In genomic region chrX:11382935-11383334, GRCh38 we compare ENCODE assay signal across 27 cellular contexts.
DNase-seq lines count a peak whose midpoint lies in the region; ATAC-seq, FAIRE-seq and TF ChIP-seq lines count a peak whose summit lies in the region.
"Had no signal": no experiment of that assay in that cellular context is flagged by ENCODE, and none has a peak within 500 bp of the region (broad histone marks: within the 10 kb centered on the region; RNA-seq: fewer than 3 reads in every experiment).

No MANE protein-coding gene starts in this region.

- H3K27me3 ChIP-seq in ACC112 (ENCODE audit: insufficient read depth, low read length) (no peaks in the 10 kb centered on the region), sigmoid colon (no peaks in the 10 kb centered on the region), WERI-Rb-1 (ENCODE audit: insufficient read depth, low read depth, severe bottlenecking) (no peaks in the 10 kb centered on the region)
- H3K27me3 ChIP-seq: colonic mucosa, upper lobe of left lung had no signal

- H3K9me3 ChIP-seq in sigmoid colon: no peaks in the 10 kb centered on the region
- no peaks in the 10 kb centered on the region for H3K9me3 ChIP-seq in WERI-Rb-1 (ENCODE audit: severe bottlenecking)
- H3K9me3 ChIP-seq: colonic mucosa, upper lobe of left lung had no signal

- H2AFZ ChIP-seq in ACC112 (ENCODE audit: low read length, unreplicated experiment): no peak overlapping the region

- H3K4me3 ChIP-seq in ACC112 (ENCODE audit: low read depth, low read length) (no peak overlapping the region), sigmoid colon (no peak overlapping the region), WERI-Rb-1 (ENCODE audit: low read depth, low read length) (no peak overlapping the region)
- H3K4me3 ChIP-seq: colonic mucosa, upper lobe of left lung had no signal

- TF ChIP-seq EP300 in sigmoid colon (IDR thresholded peaks at IDR 0.05): no peak

- 65 to 71% methylated on average over 4 of the region's 4 CpGs for WGBS in sigmoid colon, 2 donors

- no peak for FAIRE-seq in GM19239 (lab: Jason Lieb, UNC)

- no peaks in the 10 kb centered on the region for H3K79me2 ChIP-seq in ACC112 (ENCODE audit: control insufficient read depth, insufficient read depth, low read length, unreplicated experiment)

- no peak for TF ChIP-seq CTCF in VCaP (conservative IDR thresholded peaks at IDR 0.05)
- TF ChIP-seq CTCF in sigmoid colon (IDR thresholded peaks at IDR 0.05): no peak
- no peak for TF ChIP-seq CTCF in WERI-Rb-1 (IDR thresholded peaks at IDR 0.05; ENCODE audit: low read depth, low read length)

- DNase-seq in kidney glomerular epithelial cell (lab: John Stamatoyannopoulos, UW) (peak; percentile 39), sigmoid colon (no peak), NCI-H146 (lab: John Stamatoyannopoulos, UW) (no peak), GM19239 (ENCODE audit: insufficient read length, low spot score) (no peak), WERI-Rb-1 (no peak)
- DNase-seq: ACHN; activated CD4-positive, alpha-beta T cell treated with anti-CD3 and anti-CD28 coated beads, Interleukin-2, amount 10 ng/mL, durations not matched to agents 7 days and 5 days; activated effector memory CD4-positive, alpha-beta T cell treated with anti-CD3 and anti-CD28 coated beads, Interleukin-2, amount 50 U/mL, for 16 hours; activated T-cell treated with anti-CD3 and anti-CD28 coated beads, Interleukin-2, amount 50 U/mL, for 1 hour; CD8-positive, alpha-beta T cell; colonic mucosa; effector memory CD4-positive, alpha-beta T cell; H9; head of caudate nucleus; islet precursor cell; natural killer cell; NCI-H1092 treated with DMSO at 0.1 percent for 48 hours; NCI-H1930; NCI-H69; nucleus accumbens; upper lobe of left lung had no signal

- no peaks in the 10 kb centered on the region; the same call in 1 of the 2 replicates for H3K36me3 ChIP-seq in ACC112 (ENCODE audit: insufficient read depth, low read length)
- no peaks in the 10 kb centered on the region for H3K36me3 ChIP-seq in sigmoid colon
- H3K36me3 ChIP-seq in WERI-Rb-1: no peaks in the 10 kb centered on the region
- H3K36me3 ChIP-seq: colonic mucosa, upper lobe of left lung had no signal

- no peak for ATAC-seq in GM19455 (IDR thresholded peaks at IDR 0.05; ENCODE audit: unreplicated experiment)
- ATAC-seq: CD8-positive, alpha-beta T cell; natural killer cell; stimulated activated effector memory CD8-positive, alpha-beta T cell treated with anti-CD3 and anti-CD28 coated beads, Interleukin-12 subunit alpha, Interleukin-12 subunit beta, amount 100 ng/mL, for 72 hours; WTC11 had no signal

- intact Hi-C loops in sigmoid colon (cut with DNase I): loop anchor here (5.0 kb wide), 1 partner anchor 149 kb away; no protein-coding TSS in a partner anchor

- no peak for TF ChIP-seq POLR2A in sigmoid colon (IDR thresholded peaks at IDR 0.05)

- peaks cover 49% of the 10 kb centered on the region for H3K4me1 ChIP-seq in ACC112 (ENCODE audit: control insufficient read depth, insufficient read depth, low read length, unreplicated experiment)
- H3K4me1 ChIP-seq in sigmoid colon: peaks cover 0 to 42% (median 19%) of the 10 kb centered on the region in 4 donors
- H3K4me1 ChIP-seq: colonic mucosa had no signal

- H3K27ac ChIP-seq in ACC112 (ENCODE audit: low read depth, low read length): peak overlapping the region; percentile 48; the same call in 1 of the 2 replicates
- peak overlapping the region; percentile 71 for H3K27ac ChIP-seq in VCaP
- H3K27ac ChIP-seq in sigmoid colon: peak overlapping the region in 3 of 4 donors; percentile 39 to 77 (median 67)
- H3K27ac ChIP-seq in WERI-Rb-1: no peak overlapping the region
- H3K27ac ChIP-seq: colonic mucosa, epithelial cell of prostate had no signal
